Comparison of ENCODE assay signal across 8 cellular contexts in the genomic region with DNA sequence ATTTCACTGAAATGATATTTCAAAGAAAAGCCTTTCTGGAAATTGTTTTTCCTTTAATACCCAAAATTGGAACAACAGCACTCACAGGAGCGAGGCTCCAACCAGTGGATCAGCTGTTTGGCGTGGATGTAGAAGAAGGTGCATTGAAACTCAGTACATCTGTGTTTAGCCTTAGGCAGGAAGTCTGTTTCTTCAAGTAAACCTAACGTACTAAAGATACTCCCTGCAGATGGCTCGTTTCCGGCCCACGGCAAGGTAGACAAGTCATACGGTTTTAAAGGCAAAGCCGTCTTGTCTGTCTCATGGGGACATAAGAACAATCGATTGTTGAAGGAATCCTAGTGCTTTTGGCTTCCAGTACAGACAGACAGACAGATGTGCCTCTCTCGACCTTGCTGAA.
DNase-seq lines count a peak whose midpoint lies in the region; ATAC-seq lines count a peak whose summit lies in the region.

No MANE protein-coding gene starts in this region.

- ATAC-seq in GM18907 (IDR thresholded peaks at IDR 0.05; ENCODE audit: unreplicated experiment) (peak; percentile 70), HG03066 (IDR thresholded peaks at IDR 0.05; ENCODE audit: low read depth, unreplicated experiment) (peak; percentile 30)

- DNase-seq in activated T-cell treated with anti-CD3 and anti-CD28 coated beads for 1 hour (ENCODE audit: low read depth) (peak; percentile 33), NCI-H146 (lab: John Stamatoyannopoulos, UW) (no peak), iPS-NIHi7 (ENCODE audit: extremely low spot score) (no peak), NCI-H526 (lab: John Stamatoyannopoulos, UW) (no peak), NCI-H510A (lab: John Stamatoyannopoulos, UW) (no peak)
- DNase-seq in stimulated activated CD4-positive, alpha-beta T cell treated with anti-CD3 and anti-CD28 coated beads, Interleukin-12 subunit alpha, Interleukin-12 subunit beta, amount 100 ng/mL, for 48 hours (ENCODE audit: low read depth in 2 of 3, low spot score in 1 of 3), result peak in 2 of 3 donors; percentile 21 to 34

Comparison
In these comparisons a context has a peak if more than half of its experiments do, and no peak if none do; other contexts are left out.
1. DNase-seq: peak in activated T-cell treated with anti-CD3 and anti-CD28 coated beads for 1 hour (single experiment) and stimulated activated CD4-positive, alpha-beta T cell treated with anti-CD3 and anti-CD28 coated beads, Interleukin-12 subunit alpha, Interleukin-12 subunit beta, amount 100 ng/mL, for 48 hours (2 of 3); none in NCI-H146 (single experiment), iPS-NIHi7 (single experiment), NCI-H526 (0 of 2) and NCI-H510A (single experiment).